In genomic region chr6:17562636-17563035, GRCh38 we compare ENCODE assay signal across 27 cellular contexts.
"Had no signal": no experiment of that assay in that cellular context is flagged by ENCODE, and none has a peak within 500 bp of the region (broad histone marks: within the 10 kb centered on the region; RNA-seq: fewer than 3 reads in every experiment).

No MANE protein-coding gene starts in this region.

- H3K27ac ChIP-seq: brain microvascular endothelial cell, coronary artery, dorsolateral prefrontal cortex, epithelial cell of prostate, esophagus squamous epithelium, gastroesophageal sphincter, heart right ventricle had no signal

- H3K27me3 ChIP-seq: brain microvascular endothelial cell, dorsolateral prefrontal cortex, esophagus squamous epithelium, gastroesophageal sphincter, heart right ventricle had no signal

- ATAC-seq: activated CD4-positive, alpha-beta T cell treated with anti-CD3 and anti-CD28 coated beads for 36 hours; activated T-cell treated with anti-CD3 and anti-CD28 coated beads, Interleukin-2, amount 50 U/mL, for 72 hours; gastroesophageal sphincter; heart right ventricle had no signal

- H3K4me1 ChIP-seq: esophagus squamous epithelium, gastroesophageal sphincter, heart right ventricle had no signal

- H3K9me3 ChIP-seq: gastroesophageal sphincter had no signal

- H3K36me3 ChIP-seq: brain microvascular endothelial cell, esophagus squamous epithelium, gastroesophageal sphincter, heart right ventricle had no signal

- DNase-seq: activated CD4-positive, alpha-beta memory T cell treated with anti-CD3 and anti-CD28 coated beads for 36 hours; activated CD4-positive, alpha-beta T cell treated with anti-CD3 and anti-CD28 coated beads for 36 hours; activated CD4-positive, alpha-beta T cell treated with anti-CD3 and anti-CD28 coated beads, Interleukin-2, amount 10 ng/mL, durations not matched to agents 24 days and 14 days; activated CD4-positive, CD25-positive, alpha-beta regulatory T cell; activated CD4-positive, CD25-positive, alpha-beta regulatory T cell treated with anti-CD3 and anti-CD28 coated beads, Interleukin-2, amount 50 U/mL, for 72 hours; activated CD8-positive, alpha-beta memory T cell treated with anti-CD3 and anti-CD28 coated beads, Interleukin-2, amount 50 U/mL, for 48 hours; activated gamma-delta T cell treated with Interleukin-2 at 50 U/mL for 16 hours; activated naive CD4-positive, alpha-beta T cell treated with anti-CD3 and anti-CD28 coated beads, Interleukin-2, amount 50 U/mL, for 16 hours; activated naive CD4-positive, alpha-beta T cell treated with Interleukin-2 at 50 U/mL for 16 hours; activated T-cell treated with anti-CD3 and anti-CD28 coated beads for 4 hours; activated T-cell treated with anti-CD3 and anti-CD28 coated beads, Interleukin-2, amount 50 U/mL, for 24 hours; activated T-cell treated with anti-CD3 and anti-CD28 coated beads, Interleukin-2, amount 50 U/mL, for 72 hours; amniotic stem cell; anterior cingulate cortex; brain microvascular endothelial cell; dorsolateral prefrontal cortex; effector memory CD4-positive, alpha-beta T cell; esophagus squamous epithelium; foreskin melanocyte; heart right ventricle; T-helper 2 cell had no signal

- FAIRE-seq: astrocyte, bronchial epithelial cell, endothelial cell of umbilical vein had no signal

- H3K4me3 ChIP-seq: coronary artery, esophagus squamous epithelium, gastroesophageal sphincter, heart right ventricle had no signal
